Comparison of ENCODE assay signal across 28 cellular contexts in the genomic region with DNA sequence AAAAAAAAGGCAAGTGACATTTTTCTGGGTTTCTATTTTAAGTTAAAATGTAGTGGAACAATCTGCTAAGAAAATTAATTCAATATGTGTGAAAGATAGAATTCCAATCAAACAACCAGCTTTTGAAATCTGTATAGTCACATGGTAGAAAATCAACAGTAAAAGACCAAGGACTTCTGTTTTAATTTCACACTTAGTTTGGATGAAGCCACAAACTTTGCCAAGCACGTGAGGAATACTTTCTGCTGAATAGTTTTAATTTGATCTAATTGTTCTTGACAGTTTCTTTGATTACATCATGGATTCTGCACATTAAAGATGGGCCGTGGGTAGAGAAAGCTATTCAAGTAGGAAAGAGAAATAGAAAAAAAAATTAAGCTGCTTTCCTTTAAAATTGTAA.
"Had no signal": no experiment of that assay in that cellular context is flagged by ENCODE, and none has a peak within 500 bp of the region (broad histone marks: within the 10 kb centered on the region; RNA-seq: fewer than 3 reads in every experiment).

No MANE protein-coding gene starts in this region.

- H3K9me3 ChIP-seq: ascending aorta, gastrocnemius medialis, heart left ventricle had no signal

- H3K4me1 ChIP-seq: ascending aorta, foreskin keratinocyte, gastrocnemius medialis, heart left ventricle had no signal

- H3K4me3 ChIP-seq: ascending aorta, coronary artery, dorsolateral prefrontal cortex, gastrocnemius medialis, heart left ventricle had no signal

- H3K27me3 ChIP-seq: ascending aorta, brain microvascular endothelial cell, foreskin keratinocyte, gastrocnemius medialis, heart left ventricle had no signal

- H3K27ac ChIP-seq: ascending aorta, brain microvascular endothelial cell, coronary artery, dorsolateral prefrontal cortex, foreskin keratinocyte, gastrocnemius medialis, heart left ventricle, VCaP had no signal

- ATAC-seq: activated naive CD4-positive, alpha-beta T cell treated with anti-CD3 and anti-CD28 coated beads, Interleukin-2, amount 50 U/mL, for 72 hours; activated T-cell treated with anti-CD3 and anti-CD28 coated beads, Interleukin-2, amount 50 U/mL, for 72 hours; esophagus mucosa; foreskin keratinocyte; gastrocnemius medialis; heart left ventricle had no signal

- DNase-seq: activated B cell treated with CpG ODN at 0.5 μM for 24 hours; activated CD4-positive, alpha-beta memory T cell treated with anti-CD3 and anti-CD28 coated beads, Interleukin-2, amount 10 ng/mL, durations not matched to agents 7 days and 5 days; activated CD4-positive, alpha-beta T cell treated with anti-CD3 and anti-CD28 coated beads for 1 hour; activated CD4-positive, alpha-beta T cell treated with anti-CD3 and anti-CD28 coated beads for 4 hours; activated CD4-positive, alpha-beta T cell treated with anti-CD3 and anti-CD28 coated beads, Interleukin-2, amount 10 ng/mL, durations not matched to agents 7 days and 5 days; activated CD4-positive, alpha-beta T cell treated with anti-CD3 and anti-CD28 coated beads, Interleukin-2, amount 50 U/mL, for 4 hours; activated CD8-positive, alpha-beta memory T cell treated with anti-CD3 and anti-CD28 coated beads, Interleukin-2, amount 50 U/mL, for 48 hours; activated gamma-delta T cell; activated naive CD4-positive, alpha-beta T cell; activated naive CD4-positive, alpha-beta T cell treated with anti-CD3 and anti-CD28 coated beads, Interleukin-2, amount 10 ng/mL, durations not matched to agents 7 days and 5 days; activated naive CD8-positive, alpha-beta T cell treated with anti-CD3 and anti-CD28 coated beads, Interleukin-2, amount 10 ng/mL, durations not matched to agents 7 days and 5 days; activated T-cell treated with anti-CD3 and anti-CD28 coated beads for 4 hours; activated T-cell treated with anti-CD3 and anti-CD28 coated beads, Interleukin-2, amount 50 U/mL, for 24 hours; activated T-cell treated with anti-CD3 and anti-CD28 coated beads, Interleukin-2, amount 50 U/mL, for 72 hours; brain microvascular endothelial cell; dorsolateral prefrontal cortex; effector memory CD4-positive, alpha-beta T cell; endodermal cell; foreskin keratinocyte; gastrocnemius medialis; glutamatergic neuron; heart left ventricle; T-helper 2 cell had no signal

- H3K36me3 ChIP-seq: ascending aorta, brain microvascular endothelial cell, gastrocnemius medialis, heart left ventricle had no signal
